Comparison of ENCODE assay signal across 1 cellular context in genomic region chr14:74333909-74334308, GRCh38.
TF ChIP-seq lines count a peak whose summit lies in the region.

No MANE protein-coding gene starts in this region.

TF ChIP-seq in H1, 55 proteins besides CTCF, POLR2A, EP300 and RAD21:
- TF ChIP-seq CBX8 (IDR thresholded peaks at IDR 0.05; ENCODE audit: borderline replicate concordance, low read depth, low read length): no peak
- TF ChIP-seq JUND (IDR thresholded peaks at IDR 0.05; ENCODE audit: low read length): no peak
- TF ChIP-seq RBBP5 (IDR thresholded peaks at IDR 0.05; ENCODE audit: borderline replicate concordance, low read depth, low read length): no peak
- TF ChIP-seq RNF2 (IDR thresholded peaks at IDR 0.05; ENCODE audit: borderline replicate concordance, low read depth, low read length, missing control alignments, poor library complexity, severe bottlenecking): no peak
- no peak for TF ChIP-seq EGR1 (IDR thresholded peaks at IDR 0.05; ENCODE audit: borderline replicate concordance, low read depth, low read length)
- TF ChIP-seq SIN3A (conservative IDR thresholded peaks at IDR 0.05 in 1 of 2, IDR thresholded peaks at IDR 0.05 in 1 of 2; ENCODE audit: low read depth in 1 of 2, low read length in 2 of 2): no peak
- TF ChIP-seq TAF7 (optimal IDR thresholded peaks at IDR 0.05; ENCODE audit: borderline replicate concordance, low read depth, low read length): no peak
- no peak for TF ChIP-seq JUN (IDR thresholded peaks at IDR 0.05; ENCODE audit: low read depth, low read length)
- TF ChIP-seq RFX5 (IDR thresholded peaks at IDR 0.05; ENCODE audit: borderline replicate concordance, low read depth, low read length): no peak
- TF ChIP-seq CBX5 (IDR thresholded peaks at IDR 0.05; ENCODE audit: low read depth, low read length): no peak
